In the genomic region with DNA sequence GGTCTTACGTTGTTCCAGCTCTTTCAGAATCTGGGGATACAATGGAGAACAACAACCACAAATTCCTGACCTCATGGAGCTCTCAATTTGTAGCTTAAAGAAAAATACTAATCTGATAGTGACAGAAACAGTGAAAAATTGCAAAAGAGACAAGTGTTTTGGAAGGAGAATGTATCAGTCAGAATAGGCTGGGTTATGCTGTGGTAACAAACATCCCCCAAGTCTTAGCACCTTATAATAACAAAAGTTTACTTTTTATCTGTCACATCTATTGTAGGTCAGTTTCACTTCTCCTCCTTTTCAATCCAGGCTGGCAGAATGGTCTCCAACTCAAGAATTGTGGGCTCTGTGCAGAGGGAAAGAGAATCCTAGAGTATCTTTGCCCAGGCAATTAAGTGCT, we compare ENCODE assay signal across 2 cellular contexts.
TF ChIP-seq lines count a peak whose summit lies in the region.

No MANE protein-coding gene starts in this region.

TF ChIP-seq in HepG2, 621 proteins besides CTCF, POLR2A, EP300 and RAD21:
- TF ChIP-seq ZNF12 (CRISPR knock-in tag; IDR thresholded peaks at IDR 0.05): peak; percentile 90; the same call in 1 of the 2 replicates
- TF ChIP-seq BHLHE40 (IDR thresholded peaks at IDR 0.05; ENCODE audit: low read length): no peak
- TF ChIP-seq RBAK (CRISPR knock-in tag; IDR thresholded peaks at IDR 0.05): peak; percentile 77; the same call in 1 of the 2 replicates
- TF ChIP-seq SMAD1 (CRISPR knock-in tag; IDR thresholded peaks at IDR 0.05; ENCODE audit: borderline replicate concordance, low read depth): no peak
- no peak for TF ChIP-seq SOX5 (CRISPR knock-in tag; IDR thresholded peaks at IDR 0.05; ENCODE audit: borderline replicate concordance)

TF ChIP-seq in K562, 482 proteins besides CTCF, POLR2A, EP300 and RAD21:
- TF ChIP-seq ADNP (tag; IDR thresholded peaks at IDR 0.05): peak; percentile 72; the same call in 1 of the 2 replicates
- TF ChIP-seq LARP7 (IDR thresholded peaks at IDR 0.05): no peak
- peak; percentile 99 for TF ChIP-seq RBM25 (IDR thresholded peaks at IDR 0.05; ENCODE audit: low read depth, low read length, severe bottlenecking)
- peak; percentile 96 for TF ChIP-seq ZNF12 (CRISPR knock-in tag; IDR thresholded peaks at IDR 0.05)
- no peak for TF ChIP-seq MLLT1 (IDR thresholded peaks at IDR 0.05)
- TF ChIP-seq BCOR (IDR thresholded peaks at IDR 0.05): peak; percentile 93
- peak; percentile 85 for TF ChIP-seq TRIM28 (IDR thresholded peaks at IDR 0.05)
- TF ChIP-seq POLR2AphosphoS2 (IDR thresholded peaks at IDR 0.05; ENCODE audit: low read length): no peak
- no peak for TF ChIP-seq SMAD1 (IDR thresholded peaks at IDR 0.05; ENCODE audit: low read depth, low read length, partially characterized antibody)
- TF ChIP-seq TRIM24 (IDR thresholded peaks at IDR 0.05): 0 out of 4 replicates have a peak, but pooled peaks of 1 of the 2 experiments have one; percentile 12
- TF ChIP-seq KDM1A (IDR thresholded peaks at IDR 0.05): peak; percentile 67 to 71
